Comparison of ENCODE assay signal across 15 cellular contexts in the genomic region with DNA sequence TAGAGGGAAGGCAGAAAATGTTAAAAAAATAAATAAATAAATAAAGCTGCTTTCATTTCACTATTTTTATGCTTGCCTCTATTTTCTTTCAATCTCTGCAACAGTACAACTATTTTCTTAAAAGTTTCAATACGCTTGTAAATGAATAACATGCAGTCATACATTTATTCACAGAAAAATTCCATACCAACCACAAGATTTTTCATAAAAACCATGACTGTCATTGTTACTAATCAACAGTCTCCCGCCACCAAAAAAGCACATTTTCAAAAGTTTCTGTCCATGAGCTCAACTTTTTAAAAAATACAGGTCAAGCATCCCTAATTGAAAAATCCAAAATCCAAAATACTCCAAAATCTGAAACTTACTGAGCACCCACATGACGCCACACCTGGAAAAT. TPM values are rescaled to one million over a fixed set of nuclear protein-coding genes. Genes with fewer than 3 reads are reported as not detected.
DNase-seq lines count a peak whose midpoint lies in the region; ATAC-seq, FAIRE-seq and TF ChIP-seq lines count a peak whose summit lies in the region.
"Had no signal": no experiment of that assay in that cellular context is flagged by ENCODE, and none has a peak within 500 bp of the region (broad histone marks: within the 10 kb centered on the region; RNA-seq: fewer than 3 reads in every experiment).

No MANE protein-coding gene starts in this region.

- WGBS in mammary epithelial cell (ENCODE audit: low coverage, missing lambda C conversion rate): 91% methylated on average over 3 of the region's 3 CpGs

- TF ChIP-seq CTCF in mammary epithelial cell (conservative IDR thresholded peaks at IDR 0.05 in 1 of 2, IDR thresholded peaks at IDR 0.05 in 1 of 2; ENCODE audit: extremely low read depth in 1 of 2, insufficient read depth in 1 of 2, low read depth in 1 of 2, low read length in 2 of 2): no peak
- no peak for TF ChIP-seq CTCF in breast epithelium (IDR thresholded peaks at IDR 0.05)
- TF ChIP-seq CTCF in endothelial cell of umbilical vein (IDR thresholded peaks at IDR 0.05; ENCODE audit: extremely low read depth in 1 of 2, insufficient read depth in 1 of 2, low read depth in 1 of 2, low read length in 2 of 2): no peak
- TF ChIP-seq CTCF in thoracic aorta (IDR thresholded peaks at IDR 0.05): no peak
- TF ChIP-seq CTCF in upper lobe of right lung (IDR thresholded peaks at IDR 0.05): no peak

- H4K20me1 ChIP-seq in mammary epithelial cell (ENCODE audit: insufficient read depth, low read length): no peaks in the 10 kb centered on the region
- peaks cover 3% of the 10 kb centered on the region for H4K20me1 ChIP-seq in endothelial cell of umbilical vein (replicated peaks; ENCODE audit: control insufficient read depth, extremely low read depth, insufficient read depth, low read length)

- H3K9ac ChIP-seq in mammary epithelial cell (ENCODE audit: insufficient read depth, low read length): no peak overlapping the region
- no peak overlapping the region for H3K9ac ChIP-seq in endothelial cell of umbilical vein (replicated peaks; ENCODE audit: extremely low read depth, insufficient read depth, low read length)

- FAIRE-seq in endothelial cell of umbilical vein (lab: Jason Lieb, UNC): peak; percentile 12
- FAIRE-seq: H54 had no signal

- BruUV-seq in mammary epithelial cell (replicated peaks; lab: Mats Ljungman, UMichigan) (no TSS peak), endothelial cell of umbilical vein (replicated peaks; lab: Mats Ljungman, UMichigan) (no TSS peak)

- no peaks in the 10 kb centered on the region for H3K9me3 ChIP-seq in mammary epithelial cell (replicated peaks; ENCODE audit: insufficient read depth, low read length)
- H3K9me3 ChIP-seq in breast epithelium: no peaks in the 10 kb centered on the region
- H3K9me3 ChIP-seq in endothelial cell of umbilical vein (replicated peaks; ENCODE audit: control insufficient read depth, insufficient read depth, low read length): no peaks in the 10 kb centered on the region
- no peaks in the 10 kb centered on the region for H3K9me3 ChIP-seq in thoracic aorta
- H3K9me3 ChIP-seq in upper lobe of right lung: no peaks in the 10 kb centered on the region
- H3K9me3 ChIP-seq: mucosa of descending colon had no signal

- H3K4me1 ChIP-seq in mammary epithelial cell (ENCODE audit: insufficient read depth, low read length) (peaks cover 24% of the 10 kb centered on the region), breast epithelium (peaks cover 0 to 9% of the 10 kb centered on the region in 2 donors), endothelial cell of umbilical vein (ENCODE audit: control insufficient read depth, extremely low read depth, insufficient read depth, low read length) (peaks cover 6% of the 10 kb centered on the region), thoracic aorta (ENCODE audit: control insufficient read depth in 1 of 2, low read depth in 2 of 2) (peaks cover 23 to 35% of the 10 kb centered on the region in 2 donors), upper lobe of right lung (peaks cover 17% of the 10 kb centered on the region)

- POLR2A ChIA-PET in endothelial cell of umbilical vein (lab: Charles Lee): no interaction called here

- intact Hi-C loops in mammary epithelial cell (cut with micrococcal nuclease) (loop anchor here (5.0 kb wide), 1 partner anchor 37 kb away; no protein-coding TSS in a partner anchor), breast epithelium (cut with DNase I; ENCODE audit: low total_unique reads) (no loop called here), endothelial cell of umbilical vein (cut with micrococcal nuclease) (loop anchor here (10.0 kb wide), 1 partner anchor 405 kb away; no protein-coding TSS in a partner anchor), upper lobe of right lung (cut with DNase I) (no loop called here)

- H3K4me2 ChIP-seq in mammary epithelial cell (ENCODE audit: insufficient read depth, low read depth, low read length) (peak overlapping the region; percentile 7), endothelial cell of umbilical vein (ENCODE audit: insufficient read depth, low read length) (no peak overlapping the region)

- H3K27ac ChIP-seq in mammary epithelial cell (ENCODE audit: insufficient read depth, low read depth, low read length) (no peak overlapping the region), breast epithelium (no peak overlapping the region), endothelial cell of umbilical vein (ENCODE audit: insufficient read depth, low read depth, low read length) (no peak overlapping the region), thoracic aorta (no peak overlapping the region), upper lobe of right lung (no peak overlapping the region)
- H3K27ac ChIP-seq: WERI-Rb-1 had no signal

- in situ Hi-C loops in mammary epithelial cell (cut with MboI; ENCODE audit: low sequenced_read_pairs in 2 of 2): no loop called here

- H3K79me2 ChIP-seq in mammary epithelial cell (ENCODE audit: insufficient read depth, low read length) (peaks cover 90% of the 10 kb centered on the region), endothelial cell of umbilical vein (ENCODE audit: control insufficient read depth, insufficient read depth, low read length) (peaks cover 49% of the 10 kb centered on the region)

- H3K36me3 ChIP-seq in mammary epithelial cell (ENCODE audit: insufficient read depth, low read length) (no peaks in the 10 kb centered on the region), breast epithelium (no peaks in the 10 kb centered on the region), endothelial cell of umbilical vein (ENCODE audit: control insufficient read depth in 2 of 2, extremely low read depth in 1 of 2, insufficient read depth in 2 of 2, low read length in 2 of 2) (no peaks in the 10 kb centered on the region), thoracic aorta (no peaks in the 10 kb centered on the region), upper lobe of right lung (no peaks in the 10 kb centered on the region)
- H3K36me3 ChIP-seq: WERI-Rb-1 had no signal

- CTCF ChIA-PET in mammary epithelial cell (lab: Charles Lee; ENCODE audit: low non-redundant PET) (no interaction called here), endothelial cell of umbilical vein (lab: Charles Lee) (interaction anchor here (1.2 to 1.9 kb wide), 4 partner anchors 9 to 154 kb away, joined by 3 to 6 read pairs (median 4); no protein-coding TSS in a partner anchor)

- H3K4me3 ChIP-seq in mammary epithelial cell (replicated peaks in 1 of 3; ENCODE audit: insufficient read depth in 1 of 3, low read depth in 2 of 3, low read length in 3 of 3): no peak overlapping the region
- H3K4me3 ChIP-seq in breast epithelium: no peak overlapping the region
- no peak overlapping the region for H3K4me3 ChIP-seq in endothelial cell of umbilical vein (replicated peaks in 1 of 3; ENCODE audit: insufficient read depth in 1 of 3, low read depth in 1 of 3, low read length in 3 of 3)
- peak overlapping the region; percentile 70 for H3K4me3 ChIP-seq in thoracic aorta
- no peak overlapping the region for H3K4me3 ChIP-seq in upper lobe of right lung
- H3K4me3 ChIP-seq: mucosa of descending colon had no signal

- no peak for DNase-seq in mammary epithelial cell
- DNase-seq in breast epithelium (ENCODE audit: low spot score in 2 of 2): no peak
- no peak for DNase-seq in endothelial cell of umbilical vein (ENCODE audit: low read depth, low spot score)
- DNase-seq in thoracic aorta (ENCODE audit: low spot score): no peak
- no peak for DNase-seq in upper lobe of right lung
- no peak for DNase-seq in NCI-H226
- no peak for DNase-seq in kidney glomerular epithelial cell (lab: John Stamatoyannopoulos, UW)
- DNase-seq: 8988T; activated T-cell treated with anti-CD3 and anti-CD28 coated beads, Interleukin-2, amount 50 U/mL, for 24 hours; effector memory CD4-positive, alpha-beta T cell; mucosa of descending colon; NCI-H446 treated with DMSO at 0.1 percent for 48 hours; WERI-Rb-1 had no signal

- peak; percentile 14 for ATAC-seq in HG03135 (IDR thresholded peaks at IDR 0.05; ENCODE audit: unreplicated experiment)
- ATAC-seq in thoracic aorta (ENCODE audit: insufficient number of reproducible peaks, low FRiP score, low read depth): no peak
- no peak for ATAC-seq in upper lobe of right lung
- ATAC-seq: mucosa of descending colon had no signal

- TF ChIP-seq POLR2A in breast epithelium (IDR thresholded peaks at IDR 0.05): no peak
- TF ChIP-seq POLR2A in endothelial cell of umbilical vein (IDR thresholded peaks at IDR 0.05; ENCODE audit: low read depth, low read length): no peak

- H3K27me3 ChIP-seq in mammary epithelial cell (ENCODE audit: insufficient read depth, low read length) (no peaks in the 10 kb centered on the region), breast epithelium (no peaks in the 10 kb centered on the region), endothelial cell of umbilical vein (ENCODE audit: control insufficient read depth in 2 of 2, insufficient read depth in 2 of 2, low read length in 2 of 2) (no peaks in the 10 kb centered on the region), thoracic aorta (replicated peaks; ENCODE audit: insufficient read depth) (no peaks in the 10 kb centered on the region), upper lobe of right lung (no peaks in the 10 kb centered on the region)

- no peak overlapping the region for H2AFZ ChIP-seq in mammary epithelial cell (ENCODE audit: low read depth, low read length)
- H2AFZ ChIP-seq in endothelial cell of umbilical vein (ENCODE audit: low read depth, low read length): no peak overlapping the region

- dilution Hi-C loops in mammary epithelial cell (cut with HindIII; ENCODE audit: low sequenced_read_pairs): loop anchor here (5.0 kb wide), 1 partner anchor 82 kb away; no protein-coding TSS in a partner anchor
- dilution Hi-C loops in endothelial cell of umbilical vein (cut with MboI; ENCODE audit: extremely low pct_ligation_motif_present, low sequenced_read_pairs): no loop called here

- no peaks in the 10 kb centered on the region for H3K9me1 ChIP-seq in endothelial cell of umbilical vein (replicated peaks; ENCODE audit: control insufficient read depth, extremely low read depth, insufficient read depth, low read length)

RNA-seq across cellular contexts. Expression of a gene that starts 5.3 kb away (rescaled TPM):
- total RNA-seq in mammary epithelial cell (10 to 100 TPM; 47.1 to 58.7 TPM), breast epithelium (10 to 100 TPM; 48.2 to 93.7 (median 60.6) TPM), endothelial cell of umbilical vein (20.2 and 24.1 TPM in 2 replicates), thoracic aorta (10 to 100 TPM; 16.7 to 34.5 TPM), upper lobe of right lung (38.5 TPM)
- polyA plus RNA-seq in mammary epithelial cell (32.1 TPM), endothelial cell of umbilical vein (6.2 and 7.3 TPM in 2 replicates)
- polyA minus RNA-seq in mammary epithelial cell (48.8 TPM), endothelial cell of umbilical vein (32.8 and 34.3 TPM in 2 replicates)
- polyA plus RNA-seq in endothelial cell of umbilical vein (2011; cell fraction: cytosol; rRNA removed): 13.3 and 13.6 TPM in 2 replicates
- 16.2 and 18.6 TPM in 2 replicates for polyA plus RNA-seq in endothelial cell of umbilical vein (2011; cell fraction: nucleus; rRNA removed)
- 19.6 and 20.4 TPM in 2 replicates for polyA plus RNA-seq in endothelial cell of umbilical vein (2012)
- polyA minus RNA-seq in endothelial cell of umbilical vein (2011; cell fraction: cytosol; rRNA and poly(A)+ RNA removed): 13.8 TPM
- polyA minus RNA-seq in endothelial cell of umbilical vein (2011; cell fraction: nucleus; rRNA and poly(A)+ RNA removed): 52.9 and 58.8 TPM in 2 replicates

Comparison
In these comparisons a context has a peak if more than half of its experiments do, and no peak if none do; other contexts are left out.
1. intact Hi-C loops: an anchor here in mammary epithelial cell (5.0 kb wide) and endothelial cell of umbilical vein (10.0 kb wide); none called in breast epithelium and upper lobe of right lung.